8 cellular contexts compared by ENCODE assay signal in the genomic region with DNA sequence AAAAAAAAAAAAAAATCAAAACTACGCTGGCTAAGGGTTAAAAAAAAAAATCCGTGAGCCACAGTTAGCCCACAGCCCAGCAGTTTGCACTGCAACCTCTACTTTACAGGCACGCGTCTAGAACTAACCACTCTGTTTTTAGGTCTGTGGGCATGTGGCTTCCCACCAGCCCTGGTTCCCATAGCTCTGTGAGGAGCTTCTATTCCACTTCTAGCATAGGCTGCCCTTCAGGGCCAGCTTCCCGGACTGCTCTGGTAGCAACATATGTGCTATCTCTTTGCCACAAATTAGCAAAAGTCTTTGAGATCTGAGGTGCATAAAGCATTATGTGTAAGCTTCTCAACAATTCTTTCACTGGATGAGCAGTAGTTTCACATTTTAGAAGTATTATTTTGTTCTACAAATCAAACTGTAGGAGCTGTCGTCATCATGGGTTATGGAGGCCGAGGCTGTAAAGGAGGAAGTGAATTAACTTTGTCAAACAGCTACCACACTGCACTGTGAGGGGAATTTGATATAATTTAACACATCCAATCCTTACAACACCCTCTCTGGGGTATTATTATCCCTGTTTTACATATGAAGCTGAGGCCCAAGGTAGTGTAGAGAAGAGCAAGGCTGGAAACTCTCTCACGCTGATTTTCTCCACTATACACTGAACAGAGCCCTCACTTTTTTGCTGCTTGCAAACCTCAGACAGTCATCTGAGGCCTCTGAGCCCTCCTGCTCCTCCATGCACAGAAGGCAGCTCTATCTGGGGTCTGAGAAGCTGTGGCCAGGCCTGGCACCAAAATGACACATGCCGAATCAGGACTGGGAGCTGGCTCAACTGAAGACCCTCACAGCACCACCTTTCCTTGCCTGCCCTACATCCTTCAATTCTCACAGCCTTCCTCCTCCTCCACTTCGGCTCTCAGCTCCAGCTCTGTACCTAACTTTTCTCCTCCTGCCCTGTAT. TPM values are rescaled to one million over a fixed set of nuclear protein-coding genes. Genes with fewer than 3 reads are reported as not detected.
DNase-seq lines count a peak whose midpoint lies in the region; ATAC-seq and TF ChIP-seq lines count a peak whose summit lies in the region.

No MANE protein-coding gene starts in this region.

- H2BK120ac ChIP-seq in mesendoderm (ENCODE audit: low read depth, low read length): no peak overlapping the region

- intact Hi-C loops in colonic mucosa (cut with DNase I) (no loop called here), upper lobe of right lung (cut with DNase I) (no loop called here)

- H3K27ac ChIP-seq in colonic mucosa (peak overlapping the region; percentile 40), upper lobe of right lung (peak overlapping the region; percentile 52), mesendoderm (ENCODE audit: low read depth, low read length) (no peak overlapping the region)

- ATAC-seq in GM18498 (IDR thresholded peaks at IDR 0.05; ENCODE audit: unreplicated experiment) (peak; percentile 59), GM21423 (IDR thresholded peaks at IDR 0.05; ENCODE audit: unreplicated experiment) (peak; percentile 54), HG03565 (IDR thresholded peaks at IDR 0.05; ENCODE audit: unreplicated experiment) (peak; percentile 43), upper lobe of right lung (peak; percentile 46)

- no peak for DNase-seq in colonic mucosa
- no peak for DNase-seq in upper lobe of right lung
- DNase-seq in mesendoderm: no peak
- DNase-seq in erythroblast (lab: John Stamatoyannopoulos, UW): no peak
- no peak for DNase-seq in amygdala (lab: John Stamatoyannopoulos, UW)

- H3K9ac ChIP-seq in colonic mucosa (ENCODE audit: low read depth in 2 of 2, low read length in 2 of 2) (no peak overlapping the region), mesendoderm (ENCODE audit: low read length) (no peak overlapping the region)

- no peak overlapping the region for H3K4me2 ChIP-seq in mesendoderm (ENCODE audit: low read length)

- H3K4me3 ChIP-seq in colonic mucosa: no peak overlapping the region
- no peak overlapping the region for H3K4me3 ChIP-seq in upper lobe of right lung
- no peak overlapping the region for H3K4me3 ChIP-seq in mesendoderm (ENCODE audit: low read length)

- WGBS in mesendoderm (ENCODE audit: extremely low coverage, insufficient coverage, low lambda C conversion rate): no CpG with 5 or more reads among the region's 10 CpGs

- no peak for TF ChIP-seq CTCF in colonic mucosa (IDR thresholded peaks at IDR 0.05)
- TF ChIP-seq CTCF in upper lobe of right lung (IDR thresholded peaks at IDR 0.05): no peak

- H3K36me3 ChIP-seq in colonic mucosa (no peaks in the 10 kb centered on the region), upper lobe of right lung (no peaks in the 10 kb centered on the region), mesendoderm (ENCODE audit: control insufficient read depth, insufficient read depth, low read length) (no peaks in the 10 kb centered on the region)

- no peaks in the 10 kb centered on the region for H3K27me3 ChIP-seq in colonic mucosa
- H3K27me3 ChIP-seq in upper lobe of right lung: no peaks in the 10 kb centered on the region
- no peaks in the 10 kb centered on the region for H3K27me3 ChIP-seq in mesendoderm (ENCODE audit: insufficient read depth, low read length, poor library complexity)

- H3K23ac ChIP-seq in mesendoderm (ENCODE audit: low read length): no peak overlapping the region

- no peak overlapping the region for H4K8ac ChIP-seq in mesendoderm (ENCODE audit: low read depth, low read length)

- peaks cover 2% of the 10 kb centered on the region for H3K79me2 ChIP-seq in mesendoderm (ENCODE audit: control insufficient read depth, insufficient read depth, low read length)

- H3K18ac ChIP-seq in mesendoderm (ENCODE audit: low read length): no peak overlapping the region

- no peak for TF ChIP-seq POLR2A in erythroblast (IDR thresholded peaks at IDR 0.05; ENCODE audit: low read length)

- H2AK5ac ChIP-seq in mesendoderm (ENCODE audit: low read length): no peak overlapping the region

- peaks cover 14% of the 10 kb centered on the region for H3K79me1 ChIP-seq in mesendoderm (ENCODE audit: low read length)

- H3K4ac ChIP-seq in mesendoderm (ENCODE audit: low read depth, low read length): no peak overlapping the region

- no peak overlapping the region for H2BK5ac ChIP-seq in mesendoderm (ENCODE audit: low read length)

- H3K4me1 ChIP-seq in colonic mucosa (no peaks in the 10 kb centered on the region), upper lobe of right lung (peaks cover 31% of the 10 kb centered on the region), mesendoderm (ENCODE audit: control insufficient read depth, low read depth, low read length) (peaks cover 2% of the 10 kb centered on the region)

- H3K9me3 ChIP-seq in colonic mucosa (no peaks in the 10 kb centered on the region), upper lobe of right lung (no peaks in the 10 kb centered on the region)

- no peak overlapping the region for H3K56ac ChIP-seq in mesendoderm (ENCODE audit: low read length)

- H4K5ac ChIP-seq in mesendoderm (ENCODE audit: low read length): no peak overlapping the region

- H2BK15ac ChIP-seq in mesendoderm (replicated peaks; ENCODE audit: low read depth): no peak overlapping the region

RNA-seq across cellular contexts. Expression of a gene that starts 35.3 kb away (rescaled TPM):
- total RNA-seq in colonic mucosa: 10 to 100 TPM; 43.5 to 77.1 TPM
- 74.0 TPM for total RNA-seq in upper lobe of right lung
- polyA plus RNA-seq in mesendoderm (2013, experiment 1 of 2): 4.5 TPM
- polyA plus RNA-seq in mesendoderm (2013, experiment 2 of 2): 4.1 TPM
